Comparison of ENCODE assay signal across 9 cellular contexts in the genomic region with DNA sequence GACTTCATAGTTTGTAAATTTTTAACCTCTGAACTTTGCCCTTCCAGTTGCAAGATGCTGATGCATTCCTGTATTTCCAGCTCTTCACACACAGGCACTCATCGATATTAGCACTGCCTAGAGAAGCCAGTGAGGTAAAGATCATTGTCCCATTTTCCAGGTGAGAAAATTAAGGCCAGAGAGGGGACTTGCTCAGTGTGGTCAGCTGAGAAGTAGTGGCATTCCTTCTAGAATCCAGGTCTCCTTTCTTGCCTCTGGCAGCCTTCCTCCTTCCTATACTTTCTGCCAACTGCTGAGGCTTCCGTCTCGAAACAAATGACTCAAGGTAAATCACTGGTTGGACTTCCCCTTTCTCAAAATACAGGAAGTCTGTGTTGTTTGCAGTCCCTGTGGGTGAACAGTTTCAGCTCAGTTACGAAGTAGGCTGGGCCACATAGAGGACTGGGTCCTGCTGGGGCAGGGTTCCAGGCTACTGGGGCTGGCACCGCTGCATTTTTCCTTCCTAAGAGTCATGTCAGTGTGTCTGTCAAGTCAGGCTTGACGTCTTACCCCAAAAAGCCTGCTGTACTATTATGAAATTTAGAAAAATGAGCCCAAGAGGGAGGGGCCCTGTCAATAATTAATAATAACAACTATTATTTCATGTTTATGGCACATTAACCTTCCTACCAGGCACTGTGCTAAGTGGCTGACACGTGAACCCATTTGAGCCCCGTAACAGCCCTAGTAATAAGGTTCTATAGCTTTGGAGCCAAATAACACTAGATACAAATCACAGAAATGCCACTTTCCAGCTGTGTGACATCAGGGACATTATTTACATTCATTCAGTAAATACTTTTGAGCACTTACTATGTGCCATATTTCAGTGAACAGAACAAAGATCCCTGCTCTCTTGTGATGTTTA. TPM values are rescaled to one million over a fixed set of nuclear protein-coding genes. Genes with fewer than 3 reads are reported as not detected.
DNase-seq lines count a peak whose midpoint lies in the region; ATAC-seq and TF ChIP-seq lines count a peak whose summit lies in the region.
"Had no signal": no experiment of that assay in that cellular context is flagged by ENCODE, and none has a peak within 500 bp of the region (broad histone marks: within the 10 kb centered on the region; RNA-seq: fewer than 3 reads in every experiment).

No MANE protein-coding gene starts in this region.

- TF ChIP-seq CTCF in CD4-positive, alpha-beta T cell (IDR thresholded peaks at IDR 0.05), result no peak
- TF ChIP-seq CTCF in HL-60 (IDR thresholded peaks at IDR 0.05; ENCODE audit: insufficient read depth, low read length) (no peak), brain microvascular endothelial cell (IDR thresholded peaks at IDR 0.05; ENCODE audit: low read depth, low read length, missing control alignments) (no peak), lower lobe of right lung (IDR thresholded peaks at IDR 0.05) (no peak)

- H3K27me3 ChIP-seq in CD4-positive, alpha-beta T cell (ENCODE audit: control insufficient read depth, insufficient read depth, low read length), result no peaks in the 10 kb centered on the region
- H3K27me3 ChIP-seq in HL-60 (ENCODE audit: insufficient read depth, poor library complexity, severe bottlenecking), result no peaks in the 10 kb centered on the region
- H3K27me3 ChIP-seq in brain microvascular endothelial cell (replicated peaks), result no peaks in the 10 kb centered on the region
- no peaks in the 10 kb centered on the region for H3K27me3 ChIP-seq in lower lobe of right lung (ENCODE audit: low read depth)

- peak; percentile 36 to 62 (median 54) for DNase-seq in CD4-positive, alpha-beta T cell
- DNase-seq in HL-60 (ENCODE audit: low read depth in 1 of 2, low spot score in 1 of 2), result peak; percentile 86 to 89
- peak; percentile 30 for DNase-seq in T1000 (lab: John Stamatoyannopoulos, UW)
- DNase-seq in brain microvascular endothelial cell, result peak; percentile 80
- DNase-seq in lower lobe of right lung, result peak; percentile 78
- peak; percentile 43 to 44 for DNase-seq in stimulated activated CD8-positive, alpha-beta memory T cell treated with anti-CD3 and anti-CD28 coated beads, Interleukin-7, amount 100 ng/mL, for 4 hours (ENCODE audit: low read depth in 2 of 2)
- no peak for DNase-seq in SHP77 (lab: John Stamatoyannopoulos, UW)

- H3K27ac ChIP-seq in CD4-positive, alpha-beta T cell (ENCODE audit: low read depth, low read length), result peak overlapping the region; percentile 85
- peak overlapping the region; percentile 48 for H3K27ac ChIP-seq in HL-60 (replicated peaks)
- H3K27ac ChIP-seq in brain microvascular endothelial cell, result peak overlapping the region; percentile 74
- peak overlapping the region; percentile 81 for H3K27ac ChIP-seq in lower lobe of right lung
- H3K27ac ChIP-seq: SK-N-MC had no signal

- in situ Hi-C loops in brain microvascular endothelial cell (cut with HindIII; ENCODE audit: low pct_ligation_motif_present, low sequenced_read_pairs), result no loop called here

- no peaks in the 10 kb centered on the region for H3K36me3 ChIP-seq in brain microvascular endothelial cell (replicated peaks)
- H3K36me3 ChIP-seq in lower lobe of right lung, result no peaks in the 10 kb centered on the region

- H3K4me1 ChIP-seq in lower lobe of right lung, result peaks cover 54% of the 10 kb centered on the region

- H3K27me3 Mint-ChIP-seq in CD4-positive, alpha-beta T cell, result no peaks in the 10 kb centered on the region

- peak; percentile 91 for ATAC-seq in CD4-positive, alpha-beta T cell (ENCODE audit: poor library complexity)
- ATAC-seq in GM19467 (IDR thresholded peaks at IDR 0.05; ENCODE audit: unreplicated experiment), result peak; percentile 88
- ATAC-seq in lower lobe of right lung, result peak; percentile 95

- no peak overlapping the region for H3K4me3 ChIP-seq in HL-60 (replicated peaks; ENCODE audit: insufficient read depth, low read length)
- no peak overlapping the region for H3K4me3 ChIP-seq in brain microvascular endothelial cell (ENCODE audit: low read depth, low read length)
- no peak overlapping the region for H3K4me3 ChIP-seq in lower lobe of right lung
- H3K4me3 ChIP-seq: SK-N-MC had no signal

- POLR2A ChIA-PET in CD4-positive, alpha-beta T cell (lab: Charles Lee), result interaction anchor here (0.6 to 2.0 kb wide), 12 partner anchors 9 to 330 kb away, joined by 3 to 71 read pairs (median 4); a partner anchor contains a TSS

- intact Hi-C loops in CD4-positive, alpha-beta T cell (cut with DNase I, micrococcal nuclease), result loop anchor here (2.0 kb wide), 1 partner anchor 16 kb away; a partner anchor contains a TSS
- intact Hi-C loops in lower lobe of right lung (cut with DNase I), result no loop called here

- no peaks in the 10 kb centered on the region for H3K36me3 Mint-ChIP-seq in CD4-positive, alpha-beta T cell (ENCODE audit: low read depth)

- CTCF ChIA-PET in CD4-positive, alpha-beta T cell (lab: Charles Lee), result interaction anchor here (1.2 to 1.9 kb wide), 3 partner anchors 11 to 48 kb away, joined by 3 to 8 read pairs (median 4); no protein-coding TSS in a partner anchor

- H3K27ac Mint-ChIP-seq in CD4-positive, alpha-beta T cell, result peak overlapping the region; percentile 91

- H3K4me3 Mint-ChIP-seq in CD4-positive, alpha-beta T cell, result peak overlapping the region; percentile 23

- H3K4me1 Mint-ChIP-seq in CD4-positive, alpha-beta T cell (ENCODE audit: low read depth), result peaks cover 44% of the 10 kb centered on the region

- no peaks in the 10 kb centered on the region for H3K9me3 ChIP-seq in CD4-positive, alpha-beta T cell (ENCODE audit: control insufficient read depth, low read length)
- no peaks in the 10 kb centered on the region for H3K9me3 ChIP-seq in lower lobe of right lung

- H3K9me3 Mint-ChIP-seq in CD4-positive, alpha-beta T cell, result no peaks in the 10 kb centered on the region

RNA-seq across cellular contexts. Expression of a gene that starts 16.6 kb away (rescaled TPM):
- 10 to 100 TPM; 33.4 to 37.4 TPM for total RNA-seq in CD4-positive, alpha-beta T cell
- total RNA-seq in lower lobe of right lung, result 27.9 TPM

RNA-seq across cellular contexts. Expression of a gene that starts 55.4 kb away (rescaled TPM):
- 10 to 100 TPM; 25.6 to 30.4 TPM for total RNA-seq in CD4-positive, alpha-beta T cell
- 103 TPM for total RNA-seq in lower lobe of right lung

Comparison
In these comparisons a context has a peak if more than half of its experiments do, and no peak if none do; other contexts are left out.
1. DNase-seq: peak in CD4-positive, alpha-beta T cell (10 of 10), HL-60 (2 of 2), T1000 (single experiment), brain microvascular endothelial cell (single experiment), lower lobe of right lung (single experiment) and stimulated activated CD8-positive, alpha-beta memory T cell treated with anti-CD3 and anti-CD28 coated beads, Interleukin-7, amount 100 ng/mL, for 4 hours (2 of 2); none in SHP77 (0 of 2).
2. Peak in every context shown above with its lines, with median percentiles within 50 percentile points of each other: ATAC-seq and H3K27ac ChIP-seq.